2 cellular contexts compared by ENCODE assay signal in the genomic region with DNA sequence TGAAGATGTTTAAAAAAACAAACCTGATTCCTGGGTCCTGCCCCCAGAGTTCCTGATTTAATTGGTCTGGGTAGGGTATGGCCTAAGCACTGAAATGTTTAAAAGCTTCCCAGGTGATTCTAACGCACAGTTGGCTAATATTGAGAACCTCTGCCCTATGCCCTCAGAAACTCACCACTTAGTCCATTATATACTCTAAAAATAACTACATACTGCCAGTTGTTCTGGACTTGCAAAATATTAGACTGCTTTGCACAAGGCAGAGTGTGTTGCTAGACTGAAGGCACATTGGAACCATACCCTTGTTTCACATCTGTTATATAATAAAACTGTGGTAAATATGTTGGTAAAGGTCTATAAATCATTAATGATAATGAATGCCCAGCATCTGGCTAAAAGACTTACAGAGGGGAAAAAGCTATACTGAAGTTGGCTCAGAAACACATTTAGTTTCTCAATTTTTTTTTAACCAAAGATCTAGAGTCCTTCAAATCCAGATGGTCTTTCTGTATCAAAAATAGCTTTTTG.
TF ChIP-seq lines count a peak whose summit lies in the region.

No MANE protein-coding gene starts in this region.

TF ChIP-seq in liver, 16 proteins besides CTCF, POLR2A, EP300 and RAD21:
- TF ChIP-seq GABPA (IDR thresholded peaks at IDR 0.05 in 1 of 2, conservative IDR thresholded peaks at IDR 0.05 in 1 of 2), result no peak
- peak; percentile 54 to 71 for TF ChIP-seq HNF4A (conservative IDR thresholded peaks at IDR 0.05)
- TF ChIP-seq YY1 (IDR thresholded peaks at IDR 0.05), result no peak
- TF ChIP-seq FOXA1 (IDR thresholded peaks at IDR 0.05), result no peak
- no peak for TF ChIP-seq NR2F2 (IDR thresholded peaks at IDR 0.05)
- no peak for TF ChIP-seq FOXA2 (IDR thresholded peaks at IDR 0.05)
- TF ChIP-seq, protein P1, sequence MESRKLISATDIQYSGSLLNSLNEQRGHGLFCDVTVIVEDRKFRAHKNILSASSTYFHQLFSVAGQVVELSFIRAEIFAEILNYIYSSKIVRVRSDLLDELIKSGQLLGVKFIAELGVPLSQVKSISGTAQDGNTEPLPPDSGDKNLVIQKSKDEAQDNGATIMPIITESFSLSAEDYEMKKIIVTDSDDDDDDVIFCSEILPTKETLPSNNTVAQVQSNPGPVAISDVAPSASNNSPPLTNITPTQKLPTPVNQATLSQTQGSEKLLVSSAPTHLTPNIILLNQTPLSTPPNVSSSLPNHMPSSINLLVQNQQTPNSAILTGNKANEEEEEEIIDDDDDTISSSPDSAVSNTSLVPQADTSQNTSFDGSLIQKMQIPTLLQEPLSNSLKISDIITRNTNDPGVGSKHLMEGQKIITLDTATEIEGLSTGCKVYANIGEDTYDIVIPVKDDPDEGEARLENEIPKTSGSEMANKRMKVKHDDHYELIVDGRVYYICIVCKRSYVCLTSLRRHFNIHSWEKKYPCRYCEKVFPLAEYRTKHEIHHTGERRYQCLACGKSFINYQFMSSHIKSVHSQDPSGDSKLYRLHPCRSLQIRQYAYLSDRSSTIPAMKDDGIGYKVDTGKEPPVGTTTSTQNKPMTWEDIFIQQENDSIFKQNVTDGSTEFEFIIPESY (IDR thresholded peaks at IDR 0.05), result no peak
- peak; percentile 14 to 33 for TF ChIP-seq RXRA (IDR thresholded peaks at IDR 0.05)
- TF ChIP-seq SP1 (IDR thresholded peaks at IDR 0.05), result peak; percentile 52
- TF ChIP-seq, protein P2, sequence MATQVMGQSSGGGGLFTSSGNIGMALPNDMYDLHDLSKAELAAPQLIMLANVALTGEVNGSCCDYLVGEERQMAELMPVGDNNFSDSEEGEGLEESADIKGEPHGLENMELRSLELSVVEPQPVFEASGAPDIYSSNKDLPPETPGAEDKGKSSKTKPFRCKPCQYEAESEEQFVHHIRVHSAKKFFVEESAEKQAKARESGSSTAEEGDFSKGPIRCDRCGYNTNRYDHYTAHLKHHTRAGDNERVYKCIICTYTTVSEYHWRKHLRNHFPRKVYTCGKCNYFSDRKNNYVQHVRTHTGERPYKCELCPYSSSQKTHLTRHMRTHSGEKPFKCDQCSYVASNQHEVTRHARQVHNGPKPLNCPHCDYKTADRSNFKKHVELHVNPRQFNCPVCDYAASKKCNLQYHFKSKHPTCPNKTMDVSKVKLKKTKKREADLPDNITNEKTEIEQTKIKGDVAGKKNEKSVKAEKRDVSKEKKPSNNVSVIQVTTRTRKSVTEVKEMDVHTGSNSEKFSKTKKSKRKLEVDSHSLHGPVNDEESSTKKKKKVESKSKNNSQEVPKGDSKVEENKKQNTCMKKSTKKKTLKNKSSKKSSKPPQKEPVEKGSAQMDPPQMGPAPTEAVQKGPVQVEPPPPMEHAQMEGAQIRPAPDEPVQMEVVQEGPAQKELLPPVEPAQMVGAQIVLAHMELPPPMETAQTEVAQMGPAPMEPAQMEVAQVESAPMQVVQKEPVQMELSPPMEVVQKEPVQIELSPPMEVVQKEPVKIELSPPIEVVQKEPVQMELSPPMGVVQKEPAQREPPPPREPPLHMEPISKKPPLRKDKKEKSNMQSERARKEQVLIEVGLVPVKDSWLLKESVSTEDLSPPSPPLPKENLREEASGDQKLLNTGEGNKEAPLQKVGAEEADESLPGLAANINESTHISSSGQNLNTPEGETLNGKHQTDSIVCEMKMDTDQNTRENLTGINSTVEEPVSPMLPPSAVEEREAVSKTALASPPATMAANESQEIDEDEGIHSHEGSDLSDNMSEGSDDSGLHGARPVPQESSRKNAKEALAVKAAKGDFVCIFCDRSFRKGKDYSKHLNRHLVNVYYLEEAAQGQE (IDR thresholded peaks at IDR 0.05), result no peak

TF ChIP-seq in HepG2, 621 proteins besides CTCF, POLR2A, EP300 and RAD21:
- no peak for TF ChIP-seq HES4 (CRISPR knock-in tag; IDR thresholded peaks at IDR 0.05; ENCODE audit: borderline replicate concordance)
- no peak for TF ChIP-seq PITX1 (CRISPR knock-in tag; IDR thresholded peaks at IDR 0.05)
- TF ChIP-seq ZNF670 (CRISPR knock-in tag; IDR thresholded peaks at IDR 0.05; ENCODE audit: borderline replicate concordance), result no peak
- no peak for TF ChIP-seq AKAP8 (CRISPR knock-in tag; IDR thresholded peaks at IDR 0.05)
- no peak for TF ChIP-seq THYN1 (CRISPR knock-in tag; IDR thresholded peaks at IDR 0.05; ENCODE audit: borderline replicate concordance, low read depth)
- no peak for TF ChIP-seq HIVEP1 (CRISPR knock-in tag; IDR thresholded peaks at IDR 0.05)
- TF ChIP-seq, protein P3, sequence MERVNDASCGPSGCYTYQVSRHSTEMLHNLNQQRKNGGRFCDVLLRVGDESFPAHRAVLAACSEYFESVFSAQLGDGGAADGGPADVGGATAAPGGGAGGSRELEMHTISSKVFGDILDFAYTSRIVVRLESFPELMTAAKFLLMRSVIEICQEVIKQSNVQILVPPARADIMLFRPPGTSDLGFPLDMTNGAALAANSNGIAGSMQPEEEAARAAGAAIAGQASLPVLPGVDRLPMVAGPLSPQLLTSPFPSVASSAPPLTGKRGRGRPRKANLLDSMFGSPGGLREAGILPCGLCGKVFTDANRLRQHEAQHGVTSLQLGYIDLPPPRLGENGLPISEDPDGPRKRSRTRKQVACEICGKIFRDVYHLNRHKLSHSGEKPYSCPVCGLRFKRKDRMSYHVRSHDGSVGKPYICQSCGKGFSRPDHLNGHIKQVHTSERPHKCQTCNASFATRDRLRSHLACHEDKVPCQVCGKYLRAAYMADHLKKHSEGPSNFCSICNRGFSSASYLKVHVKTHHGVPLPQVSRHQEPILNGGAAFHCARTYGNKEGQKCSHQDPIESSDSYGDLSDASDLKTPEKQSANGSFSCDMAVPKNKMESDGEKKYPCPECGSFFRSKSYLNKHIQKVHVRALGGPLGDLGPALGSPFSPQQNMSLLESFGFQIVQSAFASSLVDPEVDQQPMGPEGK (CRISPR knock-in tag; IDR thresholded peaks at IDR 0.05), result no peak
- TF ChIP-seq SRF (IDR thresholded peaks at IDR 0.05; ENCODE audit: low read depth, low read length), result no peak
- TF ChIP-seq ZNF503 (CRISPR knock-in tag; IDR thresholded peaks at IDR 0.05), result no peak
- no peak for TF ChIP-seq NR2F1 (CRISPR knock-in tag; IDR thresholded peaks at IDR 0.05)
- no peak for TF ChIP-seq CENPT (CRISPR knock-in tag; IDR thresholded peaks at IDR 0.05; ENCODE audit: low read depth)
- TF ChIP-seq, protein P4, sequence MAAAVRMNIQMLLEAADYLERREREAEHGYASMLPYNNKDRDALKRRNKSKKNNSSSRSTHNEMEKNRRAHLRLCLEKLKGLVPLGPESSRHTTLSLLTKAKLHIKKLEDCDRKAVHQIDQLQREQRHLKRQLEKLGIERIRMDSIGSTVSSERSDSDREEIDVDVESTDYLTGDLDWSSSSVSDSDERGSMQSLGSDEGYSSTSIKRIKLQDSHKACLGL (CRISPR knock-in tag; IDR thresholded peaks at IDR 0.05), result no peak
- TF ChIP-seq FOXO1 (CRISPR knock-in tag; IDR thresholded peaks at IDR 0.05), result no peak
